ENCODE assay signal across 1 cellular context in the genomic region with DNA sequence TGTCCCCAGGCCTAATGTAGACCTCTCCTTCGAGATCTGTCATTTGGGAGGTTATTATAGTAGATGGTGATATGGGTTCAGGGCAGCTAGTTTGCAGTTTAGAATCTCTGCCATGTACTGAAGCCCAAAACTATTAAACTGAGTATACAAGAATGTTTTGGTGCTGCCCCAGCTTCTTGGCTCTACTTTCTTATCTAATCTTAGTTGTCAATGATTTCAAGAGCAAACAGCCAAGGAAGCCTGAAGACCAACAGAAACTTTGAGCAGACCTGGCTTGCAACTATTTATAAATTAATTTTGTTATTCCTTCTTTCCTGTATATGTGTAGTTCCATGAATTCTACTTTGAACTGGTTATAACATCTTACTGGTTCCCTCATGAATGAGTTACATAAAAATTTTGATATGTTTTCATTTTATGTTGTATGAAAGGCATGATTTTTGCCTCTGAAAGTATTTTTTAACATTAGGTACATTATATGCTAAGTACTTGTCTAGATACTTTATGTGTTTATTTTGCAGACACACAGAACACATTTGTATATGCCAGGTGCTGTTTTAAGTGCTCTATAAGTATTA.
TF ChIP-seq lines count a peak whose summit lies in the region.

No MANE protein-coding gene starts in this region.

TF ChIP-seq in K562, 482 proteins besides CTCF, POLR2A, EP300 and RAD21:
- no peak for TF ChIP-seq TEAD4 (IDR thresholded peaks at IDR 0.05; ENCODE audit: low read length)
- TF ChIP-seq TEAD4 (CRISPR knock-in tag; IDR thresholded peaks at IDR 0.05; ENCODE audit: borderline replicate concordance): no peak
- TF ChIP-seq, protein P1, sequence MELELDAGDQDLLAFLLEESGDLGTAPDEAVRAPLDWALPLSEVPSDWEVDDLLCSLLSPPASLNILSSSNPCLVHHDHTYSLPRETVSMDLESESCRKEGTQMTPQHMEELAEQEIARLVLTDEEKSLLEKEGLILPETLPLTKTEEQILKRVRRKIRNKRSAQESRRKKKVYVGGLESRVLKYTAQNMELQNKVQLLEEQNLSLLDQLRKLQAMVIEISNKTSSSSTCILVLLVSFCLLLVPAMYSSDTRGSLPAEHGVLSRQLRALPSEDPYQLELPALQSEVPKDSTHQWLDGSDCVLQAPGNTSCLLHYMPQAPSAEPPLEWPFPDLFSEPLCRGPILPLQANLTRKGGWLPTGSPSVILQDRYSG (tag; conservative IDR thresholded peaks at IDR 0.05; ENCODE audit: low read depth): no peak
- TF ChIP-seq, protein P2, sequence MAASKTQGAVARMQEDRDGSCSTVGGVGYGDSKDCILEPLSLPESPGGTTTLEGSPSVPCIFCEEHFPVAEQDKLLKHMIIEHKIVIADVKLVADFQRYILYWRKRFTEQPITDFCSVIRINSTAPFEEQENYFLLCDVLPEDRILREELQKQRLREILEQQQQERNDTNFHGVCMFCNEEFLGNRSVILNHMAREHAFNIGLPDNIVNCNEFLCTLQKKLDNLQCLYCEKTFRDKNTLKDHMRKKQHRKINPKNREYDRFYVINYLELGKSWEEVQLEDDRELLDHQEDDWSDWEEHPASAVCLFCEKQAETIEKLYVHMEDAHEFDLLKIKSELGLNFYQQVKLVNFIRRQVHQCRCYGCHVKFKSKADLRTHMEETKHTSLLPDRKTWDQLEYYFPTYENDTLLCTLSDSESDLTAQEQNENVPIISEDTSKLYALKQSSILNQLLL (CRISPR knock-in tag; IDR thresholded peaks at IDR 0.05; ENCODE audit: borderline replicate concordance): no peak
TF ChIP-seq in K562: peak in this region for 0.
